Comparison of ENCODE assay signal across 10 cellular contexts in the genomic region with DNA sequence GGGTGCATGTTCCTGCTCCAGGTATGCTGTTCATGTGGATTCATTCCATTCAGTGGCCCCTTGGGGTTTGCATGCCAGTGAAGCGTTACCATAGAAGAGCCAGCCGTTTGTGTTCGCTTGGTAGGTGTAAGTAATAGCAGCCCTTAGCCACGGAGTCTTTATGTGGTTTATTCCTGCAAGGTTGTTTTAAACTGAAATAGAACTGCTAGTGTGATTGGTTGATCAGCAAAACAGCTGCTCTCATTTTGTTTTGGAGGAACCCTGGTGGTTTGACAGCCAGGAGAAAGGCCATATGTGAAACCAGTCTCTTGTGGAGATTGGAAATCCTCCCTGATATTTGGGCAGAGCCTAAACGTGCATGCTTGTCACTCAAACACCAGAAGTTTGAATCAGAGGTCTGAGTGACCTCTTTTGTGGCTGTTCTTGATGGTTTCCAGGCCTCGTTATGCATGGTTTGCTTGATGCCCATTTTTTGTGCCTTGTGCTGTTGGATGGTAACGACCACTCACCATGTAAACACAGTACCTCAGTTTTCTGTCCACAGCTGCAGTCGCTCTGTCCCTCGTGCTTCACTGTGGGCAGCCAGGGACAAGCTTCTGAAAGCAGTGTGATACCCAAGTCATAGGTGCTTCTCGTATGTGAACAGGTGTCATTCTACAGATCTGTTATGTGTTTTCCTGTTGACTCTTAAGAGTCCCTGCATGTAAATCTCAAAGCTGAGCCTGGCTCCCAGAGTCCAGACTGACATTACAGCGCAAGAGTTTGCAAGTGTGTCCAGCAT. TPM values are rescaled to one million over a fixed set of nuclear protein-coding genes. Genes with fewer than 3 reads are reported as not detected.
DNase-seq lines count a peak whose midpoint lies in the region; ATAC-seq, FAIRE-seq and TF ChIP-seq lines count a peak whose summit lies in the region.
"Had no signal": no experiment of that assay in that cellular context is flagged by ENCODE, and none has a peak within 500 bp of the region (broad histone marks: within the 10 kb centered on the region; RNA-seq: fewer than 3 reads in every experiment).

No MANE protein-coding gene starts in this region.

- no peaks in the 10 kb centered on the region for H3K27me3 Mint-ChIP-seq in CD4-positive, alpha-beta T cell
- H3K27me3 Mint-ChIP-seq in GM23338 (ENCODE audit: insufficient read depth, low read depth, poor library complexity): peaks cover 3% of the 10 kb centered on the region
- H3K27me3 Mint-ChIP-seq in effector memory CD8-positive, alpha-beta T cell: no peaks in the 10 kb centered on the region

- no peak overlapping the region for H3K9ac ChIP-seq in SK-N-SH
- no peak overlapping the region for H3K9ac ChIP-seq in kidney (ENCODE audit: low read length in 2 of 2)

- H3F3A ChIP-seq in GM23338 (replicated peaks; ENCODE audit: low read depth) (no peaks in the 10 kb centered on the region), SK-N-SH (replicated peaks; ENCODE audit: insufficient read depth) (peaks cover 33% of the 10 kb centered on the region)

- H3K79me2 ChIP-seq in GM23338 (replicated peaks; ENCODE audit: insufficient read depth) (peaks cover 68% of the 10 kb centered on the region), SK-N-SH (ENCODE audit: insufficient read depth) (peaks cover 44% of the 10 kb centered on the region)

- ATAC-seq in CD4-positive, alpha-beta T cell (ENCODE audit: poor library complexity): no peak
- ATAC-seq in GM23338 (peak; percentile 45; the same call in 2 of the 3 replicates), HG03457 (IDR thresholded peaks at IDR 0.05; ENCODE audit: unreplicated experiment) (no peak)
- no peak for ATAC-seq in effector memory CD8-positive, alpha-beta T cell (replicated peaks)

- POLR2A ChIA-PET in CD4-positive, alpha-beta T cell (lab: Charles Lee): no interaction called here
- POLR2A ChIA-PET in SK-N-SH (lab: Yijun Ruan, JAX): no interaction called here

- H3K4me2 ChIP-seq in GM23338 (no peak overlapping the region), SK-N-SH (peak overlapping the region; percentile 30; the same call in 1 of the 2 replicates)

- H3K4me3 ChIP-seq in GM23338 (no peak overlapping the region), SK-N-SH (ENCODE audit: low read depth in 2 of 2, low read length in 1 of 2) (no peak overlapping the region), kidney (ENCODE audit: low read length in 2 of 2) (no peak overlapping the region)

- CTCF ChIA-PET in CD4-positive, alpha-beta T cell (lab: Charles Lee): no interaction called here
- CTCF ChIA-PET in SK-N-SH (lab: Yijun Ruan, JAX): interaction anchor here (0.5 kb wide), 1 partner anchor 69 kb away, joined by 3 read pairs; no protein-coding TSS in a partner anchor

- peaks cover 51% of the 10 kb centered on the region for H3K36me3 Mint-ChIP-seq in CD4-positive, alpha-beta T cell (ENCODE audit: low read depth)
- peaks cover 39% of the 10 kb centered on the region; the same call in 2 of the 3 replicates for H3K36me3 Mint-ChIP-seq in GM23338 (ENCODE audit: low read depth)
- peaks cover 9% of the 10 kb centered on the region for H3K36me3 Mint-ChIP-seq in effector memory CD8-positive, alpha-beta T cell (ENCODE audit: insufficient read depth)

- FAIRE-seq in kidney (lab: Jason Lieb, UNC): no peak

- no peaks in the 10 kb centered on the region for H3K9me2 ChIP-seq in GM23338 (ENCODE audit: insufficient read depth)
- H3K9me2 ChIP-seq in SK-N-SH: no peaks in the 10 kb centered on the region

- no peak for DNase-seq in CD4-positive, alpha-beta T cell
- DNase-seq in GM23338 (ENCODE audit: low spot score) (no peak), SK-N-SH (no peak), hepatic stellate cell (ENCODE audit: low spot score) (peak; percentile 6), COLO829 (ENCODE audit: low spot score) (no peak), kidney (no peak)
- DNase-seq in effector memory CD8-positive, alpha-beta T cell: no peak
- DNase-seq: midbrain had no signal

- no peaks in the 10 kb centered on the region for H3K9me3 Mint-ChIP-seq in CD4-positive, alpha-beta T cell
- H3K9me3 Mint-ChIP-seq in GM23338: no peaks in the 10 kb centered on the region
- no peaks in the 10 kb centered on the region for H3K9me3 Mint-ChIP-seq in effector memory CD8-positive, alpha-beta T cell

- H3K27me3 ChIP-seq in CD4-positive, alpha-beta T cell (ENCODE audit: control insufficient read depth, insufficient read depth, low read length): no peaks in the 10 kb centered on the region
- no peaks in the 10 kb centered on the region for H3K27me3 ChIP-seq in GM23338 (ENCODE audit: insufficient read depth)
- no peaks in the 10 kb centered on the region for H3K27me3 ChIP-seq in SK-N-SH (ENCODE audit: insufficient read depth)

- H2AFZ ChIP-seq in GM23338 (no peak overlapping the region), SK-N-SH (ENCODE audit: low read depth) (no peak overlapping the region)

- no peak overlapping the region for H3K4me3 Mint-ChIP-seq in CD4-positive, alpha-beta T cell
- no peak overlapping the region for H3K4me3 Mint-ChIP-seq in GM23338
- no peak overlapping the region for H3K4me3 Mint-ChIP-seq in effector memory CD8-positive, alpha-beta T cell

- H3K4me1 ChIP-seq in GM23338 (ENCODE audit: insufficient read depth) (0 out of 2 replicates have a peak, but pooled peaks cover 4% of the 10 kb centered on the region), SK-N-SH (ENCODE audit: control insufficient read depth in 1 of 2, insufficient read depth in 2 of 2, low read depth in 1 of 2, low read length in 1 of 2) (peaks cover 5 to 20% of the 10 kb centered on the region in 2 experiments; a peak in 3 of 4 replicates), kidney (ENCODE audit: control insufficient read depth in 1 of 2, insufficient read depth in 1 of 2, low read depth in 1 of 2, low read length in 2 of 2) (peaks cover 0 to 6% of the 10 kb centered on the region in 2 donors)

- H4K20me1 ChIP-seq in GM23338 (replicated peaks; ENCODE audit: insufficient read depth) (peaks cover 9% of the 10 kb centered on the region; the same call in 1 of the 2 replicates), SK-N-SH (ENCODE audit: insufficient read depth) (no peaks in the 10 kb centered on the region)

- no peak overlapping the region for H3K27ac ChIP-seq in CD4-positive, alpha-beta T cell (ENCODE audit: low read depth, low read length)
- peak overlapping the region; percentile 56; the same call in 1 of the 2 replicates for H3K27ac ChIP-seq in GM23338 (ENCODE audit: low read depth)
- H3K27ac ChIP-seq in SK-N-SH (ENCODE audit: low read depth in 2 of 2, low read length in 1 of 2): peak overlapping the region in 1 of 2 experiments; percentile 65; a peak in 3 of 4 replicates
- H3K27ac ChIP-seq in kidney (ENCODE audit: low read depth in 2 of 2, low read length in 2 of 2): no peak overlapping the region

- no peaks in the 10 kb centered on the region for H3K9me3 ChIP-seq in CD4-positive, alpha-beta T cell (ENCODE audit: control insufficient read depth, low read length)
- H3K9me3 ChIP-seq in SK-N-SH: no peaks in the 10 kb centered on the region
- H3K9me3 ChIP-seq in kidney (ENCODE audit: control insufficient read depth in 1 of 2, low read length in 2 of 2): no peaks in the 10 kb centered on the region

- no peaks in the 10 kb centered on the region for H3K4me1 Mint-ChIP-seq in CD4-positive, alpha-beta T cell (ENCODE audit: low read depth)
- peaks cover 10% of the 10 kb centered on the region; the same call in 2 of the 3 replicates for H3K4me1 Mint-ChIP-seq in GM23338
- peaks cover 0 to 7% of the 10 kb centered on the region in 2 donors for H3K4me1 Mint-ChIP-seq in effector memory CD8-positive, alpha-beta T cell (ENCODE audit: low read depth in 2 of 2)

- intact Hi-C loops in CD4-positive, alpha-beta T cell (cut with DNase I, micrococcal nuclease): no loop called here
- intact Hi-C loops in kidney (cut with DNase I): no loop called here

- no peak for TF ChIP-seq EP300 in SK-N-SH (IDR thresholded peaks at IDR 0.05; ENCODE audit: borderline replicate concordance in 1 of 2, low read depth in 1 of 2, low read length in 1 of 2)

- H3K36me3 ChIP-seq in GM23338 (ENCODE audit: insufficient read depth) (peaks cover 4% of the 10 kb centered on the region; the same call in 1 of the 2 replicates), SK-N-SH (replicated peaks in 1 of 2; ENCODE audit: control insufficient read depth in 1 of 2, insufficient read depth in 2 of 2, low read length in 1 of 2) (peaks cover 15 to 18% of the 10 kb centered on the region in 2 experiments), kidney (ENCODE audit: control insufficient read depth in 1 of 2, insufficient read depth in 2 of 2, low read length in 2 of 2) (peaks cover 8 to 19% of the 10 kb centered on the region in 2 donors)

- TF ChIP-seq RAD21 in SK-N-SH (IDR thresholded peaks at IDR 0.05; ENCODE audit: low read length): no peak

- WGBS in SK-N-SH (ENCODE audit: low lambda C conversion rate): 90% methylated on average over 11 of the region's 11 CpGs

- no peak for TF ChIP-seq CTCF in CD4-positive, alpha-beta T cell (IDR thresholded peaks at IDR 0.05)
- TF ChIP-seq CTCF in GM23338 (conservative IDR thresholded peaks at IDR 0.05; ENCODE audit: low read depth in 2 of 2) (no peak), SK-N-SH (IDR thresholded peaks at IDR 0.05) (no peak), kidney (IDR thresholded peaks at IDR 0.05; ENCODE audit: borderline replicate concordance, extremely low read depth, insufficient read depth) (no peak)

- peak overlapping the region; percentile 27 for H3K27ac Mint-ChIP-seq in CD4-positive, alpha-beta T cell
- H3K27ac Mint-ChIP-seq in GM23338: no peak overlapping the region; the same call in 1 of the 2 replicates
- no peak overlapping the region for H3K27ac Mint-ChIP-seq in effector memory CD8-positive, alpha-beta T cell

TF ChIP-seq in GM23338, 12 proteins besides CTCF, POLR2A, EP300 and RAD21 (continues in another document):
- TF ChIP-seq ZNF331 (CRISPR knock-in tag; IDR thresholded peaks at IDR 0.05; ENCODE audit: low read depth): no peak

TF ChIP-seq in SK-N-SH, 30 proteins besides CTCF, POLR2A, EP300 and RAD21 (continues in another document):
- TF ChIP-seq JUND (IDR thresholded peaks at IDR 0.05) (no peak), MAX (IDR thresholded peaks at IDR 0.05; ENCODE audit: low read depth) (no peak), GATA2 (CRISPR knock-in tag; IDR thresholded peaks at IDR 0.05) (no peak), SIN3A (IDR thresholded peaks at IDR 0.05; ENCODE audit: borderline replicate concordance, low read depth, low read length) (no peak), RXRA (IDR thresholded peaks at IDR 0.05; ENCODE audit: borderline replicate concordance, low read depth) (no peak), MXI1 (IDR thresholded peaks at IDR 0.05; ENCODE audit: low read depth, low read length) (no peak)

RNA-seq across cellular contexts. Expression of gene NXNL2, which starts 58.3 kb away (rescaled TPM):
- not detected for total RNA-seq in CD4-positive, alpha-beta T cell
- 4.3 and 5.1 TPM in 2 replicates for total RNA-seq in GM23338 (2014; rRNA removed; shearing (Covaris generic))
- 3.2 and 3.4 TPM in 2 replicates for polyA plus RNA-seq in GM23338 (2016; fragmentation: Nextera tagmentation; extraction: Ambion mirVana)
- polyA plus RNA-seq in SK-N-SH (2012; rRNA removed): 3.0 and 3.1 TPM in 2 replicates
- polyA plus RNA-seq in SK-N-SH (2012; cell fraction: cytosol; rRNA removed): 1.9 and 2.3 TPM in 2 replicates
- polyA plus RNA-seq in SK-N-SH (2012; cell fraction: nucleus; rRNA removed): 4.0 and 6.5 TPM in 2 replicates
- total RNA-seq in kidney: 3.6 TPM
- polyA plus RNA-seq in kidney (ENCODE audit: insufficient read depth, low read depth, low replicate concordance): 4.9 TPM
- total RNA-seq: activated CD8-positive, alpha-beta memory T cell treated with anti-CD3 and anti-CD28 coated beads for 36 hours had no signal
